26 cellular contexts compared by ENCODE assay signal in the genomic region with DNA sequence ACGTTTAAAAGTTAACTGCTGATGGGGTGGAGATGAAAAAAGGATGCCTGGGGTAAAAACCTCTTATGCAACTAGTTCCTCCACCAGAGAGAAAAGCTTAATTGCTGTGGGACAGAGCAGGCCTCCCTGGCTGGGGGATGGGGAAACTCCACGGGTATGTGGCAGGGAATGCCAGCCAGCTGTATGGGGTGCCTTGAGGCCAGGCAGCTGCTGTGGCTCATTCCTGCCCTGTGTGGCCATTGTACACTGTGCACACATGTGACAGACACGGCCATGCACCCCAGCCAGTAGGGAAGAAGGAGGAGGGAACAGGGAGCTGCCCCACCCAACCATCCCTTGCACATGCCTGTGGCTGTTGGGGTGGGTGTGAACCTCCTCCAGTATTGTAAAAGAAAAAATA.
"Had no signal": no experiment of that assay in that cellular context is flagged by ENCODE, and none has a peak within 500 bp of the region (broad histone marks: within the 10 kb centered on the region; RNA-seq: fewer than 3 reads in every experiment).

No MANE protein-coding gene starts in this region.

- H3K9me3 ChIP-seq: colonic mucosa, ovary had no signal

- H3K4me1 ChIP-seq: colonic mucosa, gastroesophageal sphincter, tibial nerve had no signal

- ATAC-seq: effector memory CD8-positive, alpha-beta T cell; esophagus mucosa; gastroesophageal sphincter; left ventricle myocardium superior; natural killer cell treated with Interleukin-12 subunit alpha and Interleukin-12 subunit beta and Interleukin-15 and Interleukin-18, amount 100 ng/mL, for 72 hours; right cardiac atrium; stimulated activated naive CD8-positive, alpha-beta T cell treated with anti-CD3 and anti-CD28 coated beads, Interleukin-15, amount 100 ng/mL, for 72 hours had no signal

- H3K27ac ChIP-seq: colonic mucosa, dorsolateral prefrontal cortex, gastroesophageal sphincter, neutrophil, ovary, skin epidermis, tibial nerve had no signal

- DNase-seq: activated CD4-positive, alpha-beta memory T cell treated with anti-CD3 and anti-CD28 coated beads for 36 hours; activated CD4-positive, alpha-beta T cell treated with anti-CD3 and anti-CD28 coated beads for 48 hours; activated CD4-positive, CD25-positive, alpha-beta regulatory T cell; activated naive CD4-positive, alpha-beta T cell treated with Interleukin-2 at 50 U/mL for 16 hours; activated naive CD8-positive, alpha-beta T cell treated with anti-CD3 and anti-CD28 coated beads, Interleukin-2, amount 10 ng/mL, durations not matched to agents 7 days and 5 days; activated T-cell treated with anti-CD3 and anti-CD28 coated beads, Interleukin-2, amount 50 U/mL, for 48 hours; amniotic stem cell; colonic mucosa; dorsolateral prefrontal cortex; effector memory CD8-positive, alpha-beta T cell; head of caudate nucleus; hypothalamus; left ventricle myocardium superior; ovary; right cardiac atrium; stimulated activated CD4-positive, alpha-beta T cell treated with anti-CD3 and anti-CD28 coated beads, Interleukin-1b, Interleukin-23, amount 100 ng/mL, for 48 hours; stimulated activated naive CD8-positive, alpha-beta T cell treated with anti-CD3 and anti-CD28 coated beads, Interleukin-15, amount 100 ng/mL, for 72 hours had no signal

- H3K36me3 ChIP-seq: colonic mucosa, gastroesophageal sphincter, neutrophil, ovary, tibial nerve had no signal

- H3K27me3 ChIP-seq: colonic mucosa, dorsolateral prefrontal cortex, gastroesophageal sphincter, neutrophil, ovary, tibial nerve had no signal

- H3K4me3 ChIP-seq: colonic mucosa, dorsolateral prefrontal cortex, gastroesophageal sphincter, ovary, skin epidermis, tibial nerve had no signal

- FAIRE-seq: bronchial epithelial cell, endothelial cell of umbilical vein, urothelium cell line had no signal
